In genomic region chr11:123428221-123428631, GRCh38 we compare ENCODE assay signal across 21 cellular contexts.
"Had no signal": no experiment of that assay in that cellular context is flagged by ENCODE, and none has a peak within 500 bp of the region (broad histone marks: within the 10 kb centered on the region; RNA-seq: fewer than 3 reads in every experiment).

No MANE protein-coding gene starts in this region.

- H3K36me3 ChIP-seq: brain microvascular endothelial cell, tibial nerve had no signal

- ATAC-seq: activated T-helper 17 cell treated with anti-CD3 and anti-CD28 coated beads, Interleukin-2, amount 50 U/mL, for 72 hours; stimulated activated naive CD8-positive, alpha-beta T cell treated with anti-CD3 and anti-CD28 coated beads, Interleukin-15, Interleukin-2, amounts not matched to agents 100 U/mL and 50 U/mL, for 24 hours had no signal

- H3K27me3 ChIP-seq: brain microvascular endothelial cell had no signal

- H3K27ac ChIP-seq: brain microvascular endothelial cell, coronary artery, tibial nerve, VCaP had no signal

- FAIRE-seq: urothelium cell line had no signal

- DNase-seq: activated CD4-positive, alpha-beta T cell treated with anti-CD3 and anti-CD28 coated beads for 1 hour; activated CD4-positive, alpha-beta T cell treated with anti-CD3 and anti-CD28 coated beads, Interleukin-2, amount 50 U/mL, for 48 hours; activated naive CD4-positive, alpha-beta T cell; activated naive CD8-positive, alpha-beta T cell treated with anti-CD3 and anti-CD28 coated beads for 36 hours; activated T-cell treated with anti-CD3 and anti-CD28 coated beads for 4 hours; anterior cingulate cortex; brain microvascular endothelial cell; immature natural killer cell; naive B cell; posterior cingulate gyrus; retina; stimulated activated CD4-positive, alpha-beta T cell treated with anti-CD3 and anti-CD28 coated beads, Interleukin-2, amount 100 ng/mL, for 24 hours; stimulated activated naive CD8-positive, alpha-beta T cell treated with anti-CD3 and anti-CD28 coated beads, Interleukin-15, Interleukin-2, amounts not matched to agents 100 U/mL and 50 U/mL, for 24 hours; substantia nigra; T-helper 2 cell had no signal

- H3K36me3 Mint-ChIP-seq: immature natural killer cell, memory B cell, naive B cell had no signal

- H3K4me3 ChIP-seq: coronary artery, tibial nerve had no signal

- H3K27ac Mint-ChIP-seq: activated naive CD8-positive, alpha-beta T cell treated with anti-CD3 and anti-CD28 coated beads for 36 hours; activated T-helper 17 cell treated with anti-CD3 and anti-CD28 coated beads, Interleukin-2, amount 50 U/mL, for 72 hours; immature natural killer cell; memory B cell had no signal

- H3K9me3 Mint-ChIP-seq: activated naive CD8-positive, alpha-beta T cell treated with anti-CD3 and anti-CD28 coated beads for 36 hours; activated T-helper 17 cell treated with anti-CD3 and anti-CD28 coated beads, Interleukin-2, amount 50 U/mL, for 72 hours; memory B cell; naive B cell had no signal

- H3K4me3 Mint-ChIP-seq: activated naive CD8-positive, alpha-beta T cell treated with anti-CD3 and anti-CD28 coated beads for 36 hours; activated T-helper 17 cell treated with anti-CD3 and anti-CD28 coated beads, Interleukin-2, amount 50 U/mL, for 72 hours; memory B cell had no signal

- H3K9me3 ChIP-seq: tibial nerve had no signal
